2 cellular contexts compared by ENCODE assay signal in the genomic region with DNA sequence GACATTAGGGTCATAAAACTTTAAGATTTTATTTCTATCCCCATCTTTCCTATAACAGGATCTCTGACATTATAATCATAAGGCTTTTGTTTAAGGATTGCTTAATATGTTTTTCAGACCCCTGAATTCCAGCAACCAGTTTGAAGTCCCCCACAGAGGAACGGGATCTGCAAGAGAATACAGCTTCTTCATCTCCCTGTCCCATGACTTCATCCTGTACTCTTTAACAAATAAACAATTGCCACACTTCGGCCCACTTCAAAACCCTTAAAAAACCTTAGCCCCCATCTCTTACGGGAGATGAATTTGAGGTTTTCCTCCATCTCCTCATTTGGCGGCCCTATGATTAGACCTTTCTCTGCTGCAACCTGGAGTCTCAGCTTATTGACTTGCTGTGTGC.
TF ChIP-seq lines count a peak whose summit lies in the region.

No MANE protein-coding gene starts in this region.

TF ChIP-seq in HEK293, 187 proteins besides CTCF, POLR2A, EP300 and RAD21:
- TF ChIP-seq ZNF596 (tag by site-specific recombination; IDR thresholded peaks at IDR 0.05) (no peak), SETDB1 (IDR thresholded peaks at IDR 0.05; ENCODE audit: insufficient read length, low read length) (no peak), ZNF416 (tag by site-specific recombination; IDR thresholded peaks at IDR 0.05) (no peak)
- TF ChIP-seq, protein P1, sequence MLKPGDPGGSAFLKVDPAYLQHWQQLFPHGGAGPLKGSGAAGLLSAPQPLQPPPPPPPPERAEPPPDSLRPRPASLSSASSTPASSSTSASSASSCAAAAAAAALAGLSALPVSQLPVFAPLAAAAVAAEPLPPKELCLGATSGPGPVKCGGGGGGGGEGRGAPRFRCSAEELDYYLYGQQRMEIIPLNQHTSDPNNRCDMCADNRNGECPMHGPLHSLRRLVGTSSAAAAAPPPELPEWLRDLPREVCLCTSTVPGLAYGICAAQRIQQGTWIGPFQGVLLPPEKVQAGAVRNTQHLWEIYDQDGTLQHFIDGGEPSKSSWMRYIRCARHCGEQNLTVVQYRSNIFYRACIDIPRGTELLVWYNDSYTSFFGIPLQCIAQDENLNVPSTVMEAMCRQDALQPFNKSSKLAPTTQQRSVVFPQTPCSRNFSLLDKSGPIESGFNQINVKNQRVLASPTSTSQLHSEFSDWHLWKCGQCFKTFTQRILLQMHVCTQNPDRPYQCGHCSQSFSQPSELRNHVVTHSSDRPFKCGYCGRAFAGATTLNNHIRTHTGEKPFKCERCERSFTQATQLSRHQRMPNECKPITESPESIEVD (tag by site-specific recombination; IDR thresholded peaks at IDR 0.05), result 0 out of 2 replicates have a peak, but pooled peaks have one; percentile 55
- TF ChIP-seq, protein P2, sequence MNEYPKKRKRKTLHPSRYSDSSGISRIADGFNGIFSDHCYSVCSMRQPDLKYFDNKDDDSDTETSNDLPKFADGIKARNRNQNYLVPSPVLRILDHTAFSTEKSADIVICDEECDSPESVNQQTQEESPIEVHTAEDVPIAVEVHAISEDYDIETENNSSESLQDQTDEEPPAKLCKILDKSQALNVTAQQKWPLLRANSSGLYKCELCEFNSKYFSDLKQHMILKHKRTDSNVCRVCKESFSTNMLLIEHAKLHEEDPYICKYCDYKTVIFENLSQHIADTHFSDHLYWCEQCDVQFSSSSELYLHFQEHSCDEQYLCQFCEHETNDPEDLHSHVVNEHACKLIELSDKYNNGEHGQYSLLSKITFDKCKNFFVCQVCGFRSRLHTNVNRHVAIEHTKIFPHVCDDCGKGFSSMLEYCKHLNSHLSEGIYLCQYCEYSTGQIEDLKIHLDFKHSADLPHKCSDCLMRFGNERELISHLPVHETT (tag by site-specific recombination; IDR thresholded peaks at IDR 0.05), result no peak

TF ChIP-seq in K562, 482 proteins besides CTCF, POLR2A, EP300 and RAD21:
- no peak for TF ChIP-seq HDAC8 (tag; IDR thresholded peaks at IDR 0.05)
- TF ChIP-seq HMG20A (CRISPR knock-in tag; conservative IDR thresholded peaks at IDR 0.05), result no peak
